ENCODE assay signal across 8 cellular contexts in the genomic region with DNA sequence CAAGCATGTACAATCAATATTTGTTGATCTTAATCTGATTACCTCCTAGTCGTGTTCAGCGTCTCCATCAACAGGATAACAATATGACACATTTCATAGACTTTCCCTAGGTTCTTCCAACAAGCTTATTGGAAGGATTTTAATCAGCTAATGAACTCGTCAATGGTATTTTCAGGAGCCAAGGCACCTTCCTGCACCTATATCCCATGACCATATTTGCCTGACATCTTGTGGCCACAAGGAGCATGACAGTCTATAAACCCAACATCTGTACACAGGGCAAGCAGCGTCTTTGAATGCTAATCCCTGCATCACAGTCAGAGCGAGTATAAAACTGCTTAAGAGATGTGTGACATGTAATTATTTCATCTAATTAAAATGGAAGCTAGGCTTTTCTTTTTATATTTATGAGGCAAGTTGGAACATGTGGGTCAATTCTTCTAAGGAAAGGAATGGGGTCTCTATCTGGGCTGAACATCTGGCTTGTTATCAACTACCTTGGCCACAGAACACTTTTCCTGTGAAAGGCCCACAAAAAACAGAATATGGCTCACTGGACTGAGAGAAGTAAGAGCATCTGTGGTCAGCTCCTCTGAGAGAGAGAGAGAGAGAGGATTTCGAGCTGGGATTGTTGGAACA.
DNase-seq lines count a peak whose midpoint lies in the region; ATAC-seq, FAIRE-seq and TF ChIP-seq lines count a peak whose summit lies in the region.

No MANE protein-coding gene starts in this region.

- POLR2A ChIA-PET in HCT116 (lab: Charles Lee) = no interaction called here

- H3K4me2 ChIP-seq in HCT116 (ENCODE audit: low read length) = no peak overlapping the region

- H2AFZ ChIP-seq in HCT116 (ENCODE audit: low read depth, low read length, poor library complexity, severe bottlenecking) = no peak overlapping the region

- TF ChIP-seq CTCF in AG09309 (IDR thresholded peaks at IDR 0.05; ENCODE audit: control insufficient read depth, insufficient read depth, low read depth, low read length, missing control alignments) = peak; percentile 87
- TF ChIP-seq CTCF in GM12873 (IDR thresholded peaks at IDR 0.05; ENCODE audit: insufficient read depth, low read depth, low read length, missing control alignments) = peak; percentile 86
- TF ChIP-seq CTCF in HCT116 (IDR thresholded peaks at IDR 0.05 in 2 of 3, conservative IDR thresholded peaks at IDR 0.05 in 1 of 3; ENCODE audit: borderline replicate concordance in 1 of 3, insufficient read depth in 1 of 3, low read depth in 2 of 3, low read length in 2 of 3) = peak in 2 of 3 experiments; percentile 55 to 63; a peak in 4 of 6 replicates

- TF ChIP-seq POLR2A in HCT116 (IDR thresholded peaks at IDR 0.05; ENCODE audit: borderline replicate concordance, extremely low read depth, insufficient read depth, insufficient read length) = no peak

- H3K27me3 ChIP-seq in HCT116 (ENCODE audit: insufficient read depth, low read length) (no peaks in the 10 kb centered on the region), endocrine pancreas (ENCODE audit: control insufficient read depth, insufficient read depth, low read length) (no peaks in the 10 kb centered on the region)

- no peaks in the 10 kb centered on the region for H4K20me1 ChIP-seq in HCT116 (ENCODE audit: insufficient read depth)

- intact Hi-C loops in HCT116 (cut with micrococcal nuclease) = no loop called here

- peak; percentile 30; the same call in 1 of the 2 replicates for TF ChIP-seq RAD21 in HCT116 (IDR thresholded peaks at IDR 0.05; ENCODE audit: low read depth)

- FAIRE-seq in RCC 7860 (lab: Jason Lieb, UNC) = peak; percentile 48

- no peak overlapping the region for H3K27ac ChIP-seq in HCT116 (ENCODE audit: low read depth, low read length)

- no peaks in the 10 kb centered on the region for H3K36me3 ChIP-seq in HCT116 (ENCODE audit: control insufficient read depth in 1 of 2, insufficient read depth in 2 of 2, low read length in 2 of 2)
- no peaks in the 10 kb centered on the region for H3K36me3 ChIP-seq in endocrine pancreas (ENCODE audit: control insufficient read depth, insufficient read depth, low read length)

- H3K4me3 ChIP-seq in AG09309 (ENCODE audit: control insufficient read depth, low read depth, low read length) (no peak overlapping the region), HCT116 (replicated peaks in 1 of 2; ENCODE audit: low read depth in 1 of 2, low read length in 2 of 2) (no peak overlapping the region), endocrine pancreas (ENCODE audit: control insufficient read depth, insufficient read depth, low read length) (peak overlapping the region; percentile 5)

- CTCF ChIA-PET in HCT116 (lab: Charles Lee) = interaction anchor here (1.6 kb wide), 1 partner anchor 99 kb away, joined by 4 read pairs; no protein-coding TSS in a partner anchor

- H3K4me1 ChIP-seq in HCT116 (ENCODE audit: control insufficient read depth in 1 of 2, insufficient read depth in 2 of 2, low read length in 2 of 2) (no peaks in the 10 kb centered on the region), endocrine pancreas (ENCODE audit: control insufficient read depth, insufficient read depth, low read length) (peaks cover 5% of the 10 kb centered on the region)

- peaks cover 0 to 12% of the 10 kb centered on the region in 2 experiments; a peak in 2 of 4 replicates for H3K9me3 ChIP-seq in HCT116 (ENCODE audit: control insufficient read depth in 1 of 2, insufficient read depth in 1 of 2, low read depth in 1 of 2, low read length in 2 of 2)
- no peaks in the 10 kb centered on the region for H3K9me3 ChIP-seq in endocrine pancreas (ENCODE audit: control insufficient read depth, low read length)

- H3K9ac ChIP-seq in HCT116 (ENCODE audit: low read length) = no peak overlapping the region
- no peak overlapping the region for H3K9ac ChIP-seq in endocrine pancreas (ENCODE audit: control insufficient read depth, insufficient read depth, low read length)

- RAD21 ChIA-PET in HCT116 (lab: Charles Lee; ENCODE audit: low non-redundant PET in 1 of 2, low total read pairs in 2 of 2, uncharacterized antibody in 2 of 2, unreplicated experiment in 2 of 2) = no interaction called here

- H3K79me2 ChIP-seq in HCT116 (ENCODE audit: insufficient read depth, low read length) = no peaks in the 10 kb centered on the region

- no peaks in the 10 kb centered on the region for H3K9me2 ChIP-seq in HCT116 (ENCODE audit: insufficient read depth)

- no TSS peak for BruUV-seq in HCT116 (replicated peaks; lab: Mats Ljungman, UMichigan)

- DNase-seq in AG09309 (ENCODE audit: low read depth) (peak; percentile 31), HCT116 (ENCODE audit: low read depth, low spot score) (no peak), Kasumi-1 (lab: John Stamatoyannopoulos, UW) (peak; percentile 76 to 81), RCC 7860 (ENCODE audit: low spot score) (peak; percentile 61), myocyte (ENCODE audit: low read depth) (peak; percentile 26), T-helper 9 cell (no peak)

- ATAC-seq in HCT116 = peak; percentile 63

TF ChIP-seq in HCT116, 20 proteins besides CTCF, POLR2A, EP300 and RAD21:
- TF ChIP-seq SP1 (IDR thresholded peaks at IDR 0.05; ENCODE audit: low read depth) (no peak), ZNF274 (IDR thresholded peaks at IDR 0.05; ENCODE audit: low read depth, low read length) (no peak), EGR1 (IDR thresholded peaks at IDR 0.05; ENCODE audit: low read depth) (no peak), CBX3 (IDR thresholded peaks at IDR 0.05; ENCODE audit: low read depth) (no peak), SRF (IDR thresholded peaks at IDR 0.05; ENCODE audit: low read depth) (no peak), YY1 (IDR thresholded peaks at IDR 0.05; ENCODE audit: extremely low read depth, insufficient replicate concordance, low read depth, low read length) (no peak), ZFX (IDR thresholded peaks at IDR 0.05) (no peak), JUND (IDR thresholded peaks at IDR 0.05) (no peak), EZH2phosphoT487 (IDR thresholded peaks at IDR 0.05; ENCODE audit: borderline replicate concordance) (no peak), EZH2 (IDR thresholded peaks at IDR 0.05) (no peak), POLR2AphosphoS5 (IDR thresholded peaks at IDR 0.05; ENCODE audit: low read depth, low read length) (no peak), FOSL1 (IDR thresholded peaks at IDR 0.05; ENCODE audit: low read depth) (no peak), ELF1 (IDR thresholded peaks at IDR 0.05; ENCODE audit: borderline replicate concordance, low read depth) (no peak), SIN3A (IDR thresholded peaks at IDR 0.05; ENCODE audit: low read depth) (no peak), CEBPB (IDR thresholded peaks at IDR 0.05; ENCODE audit: low read depth) (no peak)
- TF ChIP-seq, protein P1, sequence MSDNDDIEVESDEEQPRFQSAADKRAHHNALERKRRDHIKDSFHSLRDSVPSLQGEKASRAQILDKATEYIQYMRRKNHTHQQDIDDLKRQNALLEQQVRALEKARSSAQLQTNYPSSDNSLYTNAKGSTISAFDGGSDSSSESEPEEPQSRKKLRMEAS (IDR thresholded peaks at IDR 0.05) = no peak
- TF ChIP-seq, protein P2, sequence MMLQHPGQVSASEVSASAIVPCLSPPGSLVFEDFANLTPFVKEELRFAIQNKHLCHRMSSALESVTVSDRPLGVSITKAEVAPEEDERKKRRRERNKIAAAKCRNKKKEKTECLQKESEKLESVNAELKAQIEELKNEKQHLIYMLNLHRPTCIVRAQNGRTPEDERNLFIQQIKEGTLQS (IDR thresholded peaks at IDR 0.05) = no peak
- TF ChIP-seq, protein P3, sequence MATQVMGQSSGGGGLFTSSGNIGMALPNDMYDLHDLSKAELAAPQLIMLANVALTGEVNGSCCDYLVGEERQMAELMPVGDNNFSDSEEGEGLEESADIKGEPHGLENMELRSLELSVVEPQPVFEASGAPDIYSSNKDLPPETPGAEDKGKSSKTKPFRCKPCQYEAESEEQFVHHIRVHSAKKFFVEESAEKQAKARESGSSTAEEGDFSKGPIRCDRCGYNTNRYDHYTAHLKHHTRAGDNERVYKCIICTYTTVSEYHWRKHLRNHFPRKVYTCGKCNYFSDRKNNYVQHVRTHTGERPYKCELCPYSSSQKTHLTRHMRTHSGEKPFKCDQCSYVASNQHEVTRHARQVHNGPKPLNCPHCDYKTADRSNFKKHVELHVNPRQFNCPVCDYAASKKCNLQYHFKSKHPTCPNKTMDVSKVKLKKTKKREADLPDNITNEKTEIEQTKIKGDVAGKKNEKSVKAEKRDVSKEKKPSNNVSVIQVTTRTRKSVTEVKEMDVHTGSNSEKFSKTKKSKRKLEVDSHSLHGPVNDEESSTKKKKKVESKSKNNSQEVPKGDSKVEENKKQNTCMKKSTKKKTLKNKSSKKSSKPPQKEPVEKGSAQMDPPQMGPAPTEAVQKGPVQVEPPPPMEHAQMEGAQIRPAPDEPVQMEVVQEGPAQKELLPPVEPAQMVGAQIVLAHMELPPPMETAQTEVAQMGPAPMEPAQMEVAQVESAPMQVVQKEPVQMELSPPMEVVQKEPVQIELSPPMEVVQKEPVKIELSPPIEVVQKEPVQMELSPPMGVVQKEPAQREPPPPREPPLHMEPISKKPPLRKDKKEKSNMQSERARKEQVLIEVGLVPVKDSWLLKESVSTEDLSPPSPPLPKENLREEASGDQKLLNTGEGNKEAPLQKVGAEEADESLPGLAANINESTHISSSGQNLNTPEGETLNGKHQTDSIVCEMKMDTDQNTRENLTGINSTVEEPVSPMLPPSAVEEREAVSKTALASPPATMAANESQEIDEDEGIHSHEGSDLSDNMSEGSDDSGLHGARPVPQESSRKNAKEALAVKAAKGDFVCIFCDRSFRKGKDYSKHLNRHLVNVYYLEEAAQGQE (IDR thresholded peaks at IDR 0.05; ENCODE audit: low read depth) = no peak
- TF ChIP-seq, protein P4, sequence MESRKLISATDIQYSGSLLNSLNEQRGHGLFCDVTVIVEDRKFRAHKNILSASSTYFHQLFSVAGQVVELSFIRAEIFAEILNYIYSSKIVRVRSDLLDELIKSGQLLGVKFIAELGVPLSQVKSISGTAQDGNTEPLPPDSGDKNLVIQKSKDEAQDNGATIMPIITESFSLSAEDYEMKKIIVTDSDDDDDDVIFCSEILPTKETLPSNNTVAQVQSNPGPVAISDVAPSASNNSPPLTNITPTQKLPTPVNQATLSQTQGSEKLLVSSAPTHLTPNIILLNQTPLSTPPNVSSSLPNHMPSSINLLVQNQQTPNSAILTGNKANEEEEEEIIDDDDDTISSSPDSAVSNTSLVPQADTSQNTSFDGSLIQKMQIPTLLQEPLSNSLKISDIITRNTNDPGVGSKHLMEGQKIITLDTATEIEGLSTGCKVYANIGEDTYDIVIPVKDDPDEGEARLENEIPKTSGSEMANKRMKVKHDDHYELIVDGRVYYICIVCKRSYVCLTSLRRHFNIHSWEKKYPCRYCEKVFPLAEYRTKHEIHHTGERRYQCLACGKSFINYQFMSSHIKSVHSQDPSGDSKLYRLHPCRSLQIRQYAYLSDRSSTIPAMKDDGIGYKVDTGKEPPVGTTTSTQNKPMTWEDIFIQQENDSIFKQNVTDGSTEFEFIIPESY (IDR thresholded peaks at IDR 0.05; ENCODE audit: extremely low read depth, insufficient replicate concordance, low read length) = no peak

Comparison
In these comparisons a context has a peak if more than half of its experiments do, and no peak if none do; other contexts are left out.
1. DNase-seq: peak in AG09309 (single experiment), Kasumi-1 (2 of 2), RCC 7860 (single experiment) and myocyte (single experiment); none in HCT116 (single experiment) and T-helper 9 cell (single experiment).
2. Peak in every context shown above with its lines, with median percentiles within 50 percentile points of each other: CTCF ChIP-seq.